ENCODE assay signal across 10 cellular contexts in the genomic region with DNA sequence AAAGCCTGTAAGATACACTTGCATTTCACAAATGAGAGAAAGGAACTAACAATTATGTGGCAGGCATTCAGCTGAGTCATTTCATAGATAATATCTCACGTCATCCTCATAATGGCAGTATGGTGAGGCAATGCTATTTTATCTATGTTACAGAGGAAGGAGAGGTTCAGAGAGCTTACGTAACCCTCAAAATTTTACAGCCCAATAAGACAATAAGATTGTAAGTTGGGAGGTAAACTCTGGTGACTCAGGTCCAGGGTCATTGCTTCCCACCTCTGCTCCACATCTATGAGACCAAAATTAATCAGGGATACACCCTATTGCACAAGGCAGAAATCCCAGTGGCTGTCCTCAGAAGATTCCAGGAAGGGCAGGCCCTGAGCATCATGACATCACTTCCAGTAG.
A peak's percentile ranks its signal among the peaks of the same experiment; 100 is the strongest.
DNase-seq lines count a peak whose midpoint lies in the region; ATAC-seq and TF ChIP-seq lines count a peak whose summit lies in the region.
"Had no signal": no experiment of that assay in that cellular context is flagged by ENCODE, and none has a peak within 500 bp of the region (broad histone marks: within the 10 kb centered on the region; RNA-seq: fewer than 3 reads in every experiment).

No MANE protein-coding gene starts in this region.

- peak overlapping the region; percentile 64 for H3K27ac ChIP-seq in smooth muscle cell (ENCODE audit: low read depth)
- H3K27ac ChIP-seq: adrenal gland, sigmoid colon had no signal

- ATAC-seq in GM18870 (IDR thresholded peaks at IDR 0.05; ENCODE audit: unreplicated experiment): no peak

- H3K36me3 ChIP-seq in smooth muscle cell (ENCODE audit: low read depth): no peaks in the 10 kb centered on the region
- H3K36me3 ChIP-seq: adrenal gland, sigmoid colon had no signal

- no peaks in the 10 kb centered on the region for H4K20me1 ChIP-seq in smooth muscle cell (ENCODE audit: low read depth)

- H3F3A ChIP-seq in smooth muscle cell (ENCODE audit: low read depth): no peaks in the 10 kb centered on the region

- DNase-seq in HFF-Myc (ENCODE audit: extremely low read depth, low read depth) (peak; percentile 50), SIG-M5 treated with dmso at 0.1 percent for 504 hours (lab: John Stamatoyannopoulos, UW; ENCODE audit: unreplicated experiment) (peak; percentile 84), fibroblast of pulmonary artery (ENCODE audit: low read depth) (peak; percentile 97), smooth muscle cell (lab: John Stamatoyannopoulos, UW; ENCODE audit: unreplicated experiment) (no peak), C1 segment of cervical spinal cord (lab: John Stamatoyannopoulos, UW) (no peak), GM20000 (ENCODE audit: low spot score) (no peak)
- no peak for DNase-seq in activated T-cell treated with anti-CD3 and anti-CD28 coated beads, Interleukin-2, amount 50 U/mL, for 48 hours
- DNase-seq: sigmoid colon had no signal

- no peaks in the 10 kb centered on the region for H3K4me1 ChIP-seq in smooth muscle cell (ENCODE audit: low read depth)
- H3K4me1 ChIP-seq: adrenal gland, sigmoid colon had no signal

- 9% methylated on average over 2 of the region's 2 CpGs for WGBS in smooth muscle cell (ENCODE audit: low lambda C conversion rate)

- no peaks in the 10 kb centered on the region for H3K9me3 ChIP-seq in smooth muscle cell (replicated peaks; ENCODE audit: low read depth)
- H3K9me3 ChIP-seq: adrenal gland, sigmoid colon had no signal

- H2AFZ ChIP-seq in smooth muscle cell (ENCODE audit: low read depth): no peak overlapping the region

- H3K79me2 ChIP-seq in smooth muscle cell (ENCODE audit: low read depth): no peaks in the 10 kb centered on the region

- H3K9ac ChIP-seq in smooth muscle cell (ENCODE audit: low read depth): no peak overlapping the region

- no peaks in the 10 kb centered on the region for H3K27me3 ChIP-seq in smooth muscle cell (ENCODE audit: low read depth)
- H3K27me3 ChIP-seq: adrenal gland, sigmoid colon had no signal

- no peak overlapping the region for H3K4me2 ChIP-seq in smooth muscle cell

- TF ChIP-seq CTCF in HFF-Myc (IDR thresholded peaks at IDR 0.05; ENCODE audit: low read depth, low read length, missing control alignments): no peak
- TF ChIP-seq CTCF in fibroblast of pulmonary artery (IDR thresholded peaks at IDR 0.05; ENCODE audit: low read length, missing control alignments): no peak
- TF ChIP-seq CTCF in smooth muscle cell (IDR thresholded peaks at IDR 0.05; ENCODE audit: borderline replicate concordance, insufficient read depth, poor library complexity, severe bottlenecking): no peak
- TF ChIP-seq CTCF in GM20000 (IDR thresholded peaks at IDR 0.05; ENCODE audit: extremely low read depth, missing control alignments): no peak

- H3K4me3 ChIP-seq in HFF-Myc (replicated peaks; ENCODE audit: low read depth, low read length) (no peak overlapping the region), fibroblast of pulmonary artery (replicated peaks; ENCODE audit: low read depth, low read length) (no peak overlapping the region), smooth muscle cell (no peak overlapping the region)
- H3K4me3 ChIP-seq: adrenal gland, sigmoid colon had no signal

Comparison
In these comparisons a context has a peak if more than half of its experiments do, and no peak if none do; other contexts are left out.
1. DNase-seq: peak in HFF-Myc (single experiment), SIG-M5 treated with dmso at 0.1 percent for 504 hours (single experiment) and fibroblast of pulmonary artery (single experiment); none in smooth muscle cell (single experiment), activated T-cell treated with anti-CD3 and anti-CD28 coated beads, Interleukin-2, amount 50 U/mL, for 48 hours (0 of 2), C1 segment of cervical spinal cord (0 of 14) and GM20000 (single experiment).